ENCODE assay signal across 1 cellular context in the genomic region with DNA sequence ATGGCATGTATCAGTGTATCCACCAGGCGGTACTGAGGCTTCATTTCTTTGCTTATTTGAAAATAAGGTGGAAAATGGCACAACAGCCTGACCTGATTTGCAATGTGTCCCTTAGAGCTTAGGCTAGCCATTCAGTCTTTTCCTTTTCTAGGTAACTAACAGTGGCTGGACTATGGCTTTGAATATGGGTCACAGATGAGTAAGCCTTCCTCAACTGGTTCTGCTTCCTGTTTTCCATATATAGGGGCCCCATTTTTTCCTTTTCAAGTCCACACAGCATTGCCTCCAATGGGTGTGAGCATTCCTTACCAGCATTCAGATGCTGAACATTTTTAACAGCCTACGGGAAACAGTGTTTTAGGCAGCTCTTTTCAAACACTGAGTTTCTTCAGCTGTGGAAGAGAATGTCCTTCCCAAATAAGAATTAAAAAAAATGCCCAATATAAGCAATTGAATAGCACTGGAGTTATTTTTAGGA.
A peak's percentile ranks its signal among the peaks of the same experiment; 100 is the strongest.
TF ChIP-seq lines count a peak whose summit lies in the region.

No MANE protein-coding gene starts in this region.

TF ChIP-seq in H1, 55 proteins besides CTCF, POLR2A, EP300 and RAD21 (continued from another document):
- TF ChIP-seq, protein P1, sequence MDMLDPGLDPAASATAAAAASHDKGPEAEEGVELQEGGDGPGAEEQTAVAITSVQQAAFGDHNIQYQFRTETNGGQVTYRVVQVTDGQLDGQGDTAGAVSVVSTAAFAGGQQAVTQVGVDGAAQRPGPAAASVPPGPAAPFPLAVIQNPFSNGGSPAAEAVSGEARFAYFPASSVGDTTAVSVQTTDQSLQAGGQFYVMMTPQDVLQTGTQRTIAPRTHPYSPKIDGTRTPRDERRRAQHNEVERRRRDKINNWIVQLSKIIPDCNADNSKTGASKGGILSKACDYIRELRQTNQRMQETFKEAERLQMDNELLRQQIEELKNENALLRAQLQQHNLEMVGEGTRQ (IDR thresholded peaks at IDR 0.05; ENCODE audit: low read length) = no peak
- TF ChIP-seq CREB1 (IDR thresholded peaks at IDR 0.05) (no peak), TBP (IDR thresholded peaks at IDR 0.05; ENCODE audit: low read depth, low read length) (no peak), SP1 (IDR thresholded peaks at IDR 0.05; ENCODE audit: low read depth, low read length) (0 out of 2 replicates have a peak, but pooled peaks have one; percentile 20), GABPA (IDR thresholded peaks at IDR 0.05; ENCODE audit: borderline replicate concordance, insufficient read depth, low read length) (no peak), TAF7 (optimal IDR thresholded peaks at IDR 0.05; ENCODE audit: borderline replicate concordance, low read depth, low read length) (no peak)
